ENCODE assay signal across 16 cellular contexts in genomic region chr2:68693947-68694346, GRCh38. TPM values are rescaled to one million over a fixed set of nuclear protein-coding genes. Genes with fewer than 3 reads are reported as not detected.
"Had no signal": no experiment of that assay in that cellular context is flagged by ENCODE, and none has a peak within 500 bp of the region (broad histone marks: within the 10 kb centered on the region; RNA-seq: fewer than 3 reads in every experiment).

No MANE protein-coding gene starts in this region.

- DNase-seq: activated CD4-positive, alpha-beta T cell treated with anti-CD3 and anti-CD28 coated beads for 4 hours; activated CD8-positive, alpha-beta memory T cell treated with anti-CD3 and anti-CD28 coated beads, Interleukin-2, amount 50 U/mL, for 48 hours; activated CD8-positive, alpha-beta T cell treated with anti-CD3 and anti-CD28 coated beads, Interleukin-2, amount 10 ng/mL, durations not matched to agents 7 days and 5 days; activated naive CD4-positive, alpha-beta T cell; aorta; heart right ventricle; islet precursor cell; stimulated activated CD4-positive, alpha-beta T cell treated with anti-CD3 and anti-CD28 coated beads, Interleukin-2, amount 100 ng/mL, for 24 hours; stimulated activated naive CD4-positive, alpha-beta T cell; substantia nigra; upper lobe of left lung had no signal

- H3K9me3 ChIP-seq: upper lobe of left lung had no signal

- H3K4me1 ChIP-seq: upper lobe of left lung had no signal

- H3K4me3 ChIP-seq: heart right ventricle, upper lobe of left lung had no signal

- H3K4me3 Mint-ChIP-seq: activated CD8-positive, alpha-beta T cell treated with anti-CD3 and anti-CD28 coated beads, Interleukin-2, amount 10 ng/mL, durations not matched to agents 7 days and 5 days; natural killer cell treated with Interleukin-12 subunit alpha and Interleukin-12 subunit beta and Interleukin-15 and Interleukin-18, amount 100 ng/mL, for 72 hours had no signal

- H3K27me3 ChIP-seq: upper lobe of left lung had no signal

- H3K36me3 ChIP-seq: heart right ventricle, upper lobe of left lung had no signal

- H3K27ac ChIP-seq: heart right ventricle, upper lobe of left lung, VCaP had no signal

- H3K9me3 Mint-ChIP-seq: natural killer cell treated with Interleukin-12 subunit alpha and Interleukin-12 subunit beta and Interleukin-15 and Interleukin-18, amount 100 ng/mL, for 72 hours had no signal

- H3K36me3 Mint-ChIP-seq: natural killer cell treated with Interleukin-12 subunit alpha and Interleukin-12 subunit beta and Interleukin-15 and Interleukin-18, amount 100 ng/mL, for 72 hours had no signal

- H3K27ac Mint-ChIP-seq: activated CD8-positive, alpha-beta T cell treated with anti-CD3 and anti-CD28 coated beads, Interleukin-2, amount 10 ng/mL, durations not matched to agents 7 days and 5 days; natural killer cell treated with Interleukin-12 subunit alpha and Interleukin-12 subunit beta and Interleukin-15 and Interleukin-18, amount 100 ng/mL, for 72 hours had no signal

- ATAC-seq: activated CD8-positive, alpha-beta T cell treated with anti-CD3 and anti-CD28 coated beads, Interleukin-2, amount 10 ng/mL, durations not matched to agents 7 days and 5 days; heart right ventricle; left lobe of liver; natural killer cell treated with Interleukin-12 subunit alpha and Interleukin-12 subunit beta and Interleukin-15 and Interleukin-18, amount 100 ng/mL, for 72 hours; sciatic nerve had no signal

RNA-seq across cellular contexts. Expression of gene PROKR1, which starts 50.6 kb away (rescaled TPM):
- polyA plus RNA-seq: aorta, endothelial cell of umbilical vein had no signal
